10 cellular contexts compared by ENCODE assay signal in the genomic region with DNA sequence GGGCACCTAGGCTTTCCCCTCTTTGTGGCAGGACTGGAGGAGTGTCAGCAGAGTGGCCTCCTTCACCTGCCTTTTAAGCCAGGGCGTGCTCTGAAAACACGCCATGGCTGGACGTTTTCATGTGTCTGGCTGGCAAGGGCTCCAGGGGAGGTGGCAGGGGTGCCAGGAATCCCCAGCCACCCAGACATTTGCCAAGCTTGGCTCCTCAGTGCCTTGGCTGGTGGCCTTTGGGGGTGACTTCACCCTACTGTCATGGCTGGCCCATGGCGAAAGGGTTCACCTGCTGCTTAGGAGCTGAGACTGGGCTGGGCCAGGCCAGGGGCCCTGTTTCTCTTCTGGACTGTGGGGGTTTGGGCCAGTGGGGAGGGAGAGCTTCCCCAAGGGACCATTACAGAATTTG. TPM values are rescaled to one million over a fixed set of nuclear protein-coding genes. Genes with fewer than 3 reads are reported as not detected.
DNase-seq lines count a peak whose midpoint lies in the region; ATAC-seq and TF ChIP-seq lines count a peak whose summit lies in the region.
"Had no signal": no experiment of that assay in that cellular context is flagged by ENCODE, and none has a peak within 500 bp of the region (broad histone marks: within the 10 kb centered on the region; RNA-seq: fewer than 3 reads in every experiment).

No MANE protein-coding gene starts in this region.

- H3K36me3 ChIP-seq in breast epithelium (no peaks in the 10 kb centered on the region), mucosa of stomach (ENCODE audit: control insufficient read depth, insufficient read depth, low read length) (no peaks in the 10 kb centered on the region), tibial artery (peaks cover 0 to 10% (median 0%) of the 10 kb centered on the region in 3 donors)

- ATAC-seq in activated T-cell treated with anti-CD3 and anti-CD28 coated beads, Interleukin-2, amount 50 U/mL, for 4 hours: no peak
- no peak for ATAC-seq in GM18867 (IDR thresholded peaks at IDR 0.05; ENCODE audit: unreplicated experiment)

- peaks cover 7% of the 10 kb centered on the region for H3K36me3 Mint-ChIP-seq in activated T-cell treated with anti-CD3 and anti-CD28 coated beads, Interleukin-2, amount 50 U/mL, for 4 hours (ENCODE audit: insufficient read depth)

- no peaks in the 10 kb centered on the region for H3K9me3 Mint-ChIP-seq in activated T-cell treated with anti-CD3 and anti-CD28 coated beads, Interleukin-2, amount 50 U/mL, for 4 hours

- intact Hi-C loops in breast epithelium (cut with DNase I; ENCODE audit: low total_unique reads): no loop called here
- intact Hi-C loops in tibial artery (cut with DNase I; ENCODE audit: low total_unique reads): no loop called here

- H3K9ac ChIP-seq in mucosa of stomach (ENCODE audit: low read length): peak overlapping the region; percentile 32

- H3K4me3 ChIP-seq in breast epithelium (no peak overlapping the region), mucosa of stomach (ENCODE audit: low read length) (no peak overlapping the region), tibial artery (no peak overlapping the region)
- H3K4me3 ChIP-seq: PC-9 had no signal

- H3K4me1 ChIP-seq in breast epithelium: peaks cover 17 to 42% of the 10 kb centered on the region in 2 donors
- peaks cover 71% of the 10 kb centered on the region for H3K4me1 ChIP-seq in mucosa of stomach (ENCODE audit: control insufficient read depth, insufficient read depth, low read length)
- peaks cover 0 to 81% (median 58%) of the 10 kb centered on the region in 4 donors for H3K4me1 ChIP-seq in tibial artery

- DNase-seq in activated T-cell treated with anti-CD3 and anti-CD28 coated beads, Interleukin-2, amount 50 U/mL, for 4 hours: no peak
- DNase-seq in activated T-cell treated with anti-CD3 and anti-CD28 coated beads for 4 hours (no peak), breast epithelium (ENCODE audit: low spot score in 2 of 2) (no peak), tibial artery (no peak), cerebellar nuclear complex (lab: John Stamatoyannopoulos, UW) (no peak), HuH-7 (ENCODE audit: low spot score) (no peak)
- DNase-seq: GF-D8, PC-9 had no signal

- H3K27me3 ChIP-seq in breast epithelium (no peaks in the 10 kb centered on the region), mucosa of stomach (ENCODE audit: control insufficient read depth, insufficient read depth, low read length) (no peaks in the 10 kb centered on the region), tibial artery (no peaks in the 10 kb centered on the region)

- H3K9me3 ChIP-seq in breast epithelium (no peaks in the 10 kb centered on the region), mucosa of stomach (ENCODE audit: control insufficient read depth, low read length) (no peaks in the 10 kb centered on the region), tibial artery (no peaks in the 10 kb centered on the region)

- H3K27ac ChIP-seq in breast epithelium: peak overlapping the region; percentile 1 to 33
- H3K27ac ChIP-seq in tibial artery: peak overlapping the region; percentile 45 to 68
- H3K27ac ChIP-seq: PC-9 had no signal

- H3K4me3 Mint-ChIP-seq in activated T-cell treated with anti-CD3 and anti-CD28 coated beads, Interleukin-2, amount 50 U/mL, for 4 hours: peak overlapping the region; percentile 88

- TF ChIP-seq POLR2A in breast epithelium (IDR thresholded peaks at IDR 0.05): no peak

- peaks cover 100% of the 10 kb centered on the region for H3K4me1 Mint-ChIP-seq in activated T-cell treated with anti-CD3 and anti-CD28 coated beads, Interleukin-2, amount 50 U/mL, for 4 hours (ENCODE audit: low read depth)

- H3K27me3 Mint-ChIP-seq in activated T-cell treated with anti-CD3 and anti-CD28 coated beads, Interleukin-2, amount 50 U/mL, for 4 hours (ENCODE audit: low read depth): no peaks in the 10 kb centered on the region

- TF ChIP-seq CTCF in breast epithelium (IDR thresholded peaks at IDR 0.05) (no peak), tibial artery (IDR thresholded peaks at IDR 0.05) (no peak)

RNA-seq across cellular contexts. Expression of a gene that starts 17.6 kb away (rescaled TPM):
- 10 to 100 TPM; 75.0 to 82.8 (median 81.8) TPM for total RNA-seq in activated T-cell treated with anti-CD3 and anti-CD28 coated beads, Interleukin-2, amount 50 U/mL, for 4 hours
- total RNA-seq in breast epithelium: 10 to 100 TPM; 26.3 to 52.2 (median 28.2) TPM
